1 cellular context compared by ENCODE assay signal in genomic region chr11:2562181-2562581, GRCh38.
TF ChIP-seq lines count a peak whose summit lies in the region.

No MANE protein-coding gene starts in this region.

TF ChIP-seq in HepG2, 621 proteins besides CTCF, POLR2A, EP300 and RAD21 (continued from another document):
- TF ChIP-seq PRDM15 (CRISPR knock-in tag; IDR thresholded peaks at IDR 0.05) (peak; percentile 17; the same call in 1 of the 2 replicates), MED8 (CRISPR knock-in tag; IDR thresholded peaks at IDR 0.05; ENCODE audit: insufficient replicate concordance) (peak; percentile 7), IRF9 (CRISPR knock-in tag; IDR thresholded peaks at IDR 0.05; ENCODE audit: borderline replicate concordance) (0 out of 2 replicates have a peak, but pooled peaks have one; percentile 82), HES4 (CRISPR knock-in tag; IDR thresholded peaks at IDR 0.05; ENCODE audit: borderline replicate concordance) (0 out of 2 replicates have a peak, but pooled peaks have one; percentile 26)
